18 cellular contexts compared by ENCODE assay signal in the genomic region with DNA sequence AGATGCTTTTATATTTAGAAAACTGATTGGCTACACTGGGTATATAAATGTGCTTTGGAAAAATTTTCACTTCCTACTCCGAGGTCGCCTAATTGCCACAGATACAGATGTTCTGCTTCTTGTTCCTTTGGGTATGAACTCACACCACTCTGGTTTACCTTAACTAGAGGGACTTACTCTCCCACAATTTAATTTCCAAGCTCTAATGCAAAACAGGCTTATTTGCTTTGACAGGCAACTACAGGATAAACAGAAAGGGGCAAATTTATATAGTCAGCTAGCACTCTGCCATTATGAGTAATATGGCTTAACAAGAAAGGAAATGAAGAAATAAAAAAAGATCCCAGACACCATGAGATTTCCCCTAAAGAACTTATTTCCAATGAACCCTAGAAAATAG.
DNase-seq lines count a peak whose midpoint lies in the region; ATAC-seq and TF ChIP-seq lines count a peak whose summit lies in the region.
"Had no signal": no experiment of that assay in that cellular context is flagged by ENCODE, and none has a peak within 500 bp of the region (broad histone marks: within the 10 kb centered on the region; RNA-seq: fewer than 3 reads in every experiment).

No MANE protein-coding gene starts in this region.

- no peak overlapping the region for H2AFZ ChIP-seq in SK-N-SH (ENCODE audit: low read depth)

- no peak overlapping the region for H3K4me2 ChIP-seq in SK-N-SH
- H3K4me2 ChIP-seq: A549, BLaER1 had no signal

- H3K4me1 ChIP-seq in SK-N-SH (ENCODE audit: control insufficient read depth in 1 of 2, insufficient read depth in 2 of 2, low read depth in 1 of 2, low read length in 1 of 2) = peaks cover 0 to 10% of the 10 kb centered on the region in 2 experiments; a peak in 2 of 4 replicates
- no peaks in the 10 kb centered on the region for H3K4me1 ChIP-seq in aorta (ENCODE audit: control insufficient read depth in 1 of 2, insufficient read depth in 2 of 2, low read length in 2 of 2)
- H3K4me1 ChIP-seq: A549, BLaER1 had no signal

- no peaks in the 10 kb centered on the region for H3K79me2 ChIP-seq in SK-N-SH (ENCODE audit: insufficient read depth)

- H4K20me1 ChIP-seq in SK-N-SH (ENCODE audit: insufficient read depth) = no peaks in the 10 kb centered on the region
- H4K20me1 ChIP-seq: BLaER1 had no signal

- peak; percentile 25 for DNase-seq in NOMO-1 treated with DMSO at 0.1 percent for 48 hours (lab: John Stamatoyannopoulos, UW; ENCODE audit: unreplicated experiment)
- no peak for DNase-seq in NOMO-1 treated with dmso at 0.1 percent for 144 hours (lab: John Stamatoyannopoulos, UW; ENCODE audit: unreplicated experiment)
- DNase-seq in SK-N-SH = peak; percentile 44
- peak; percentile 19 for DNase-seq in left kidney (ENCODE audit: low read depth, low spot score)
- DNase-seq in SHP77 treated with DMSO at 0.1 percent for 48 hours (lab: John Stamatoyannopoulos, UW) = no peak
- DNase-seq in NCI-H2107 treated with DMSO at 0.1 percent for 48 hours (lab: John Stamatoyannopoulos, UW; ENCODE audit: unreplicated experiment) = no peak
- DNase-seq in aorta = no peak
- DNase-seq: AML-193; CD4-positive, alpha-beta memory T cell; DMS153; DMS79; GF-D8; H9 had no signal

- H3K36me3 ChIP-seq in SK-N-SH (replicated peaks in 1 of 2; ENCODE audit: control insufficient read depth in 1 of 2, insufficient read depth in 2 of 2, low read length in 1 of 2) (no peaks in the 10 kb centered on the region), aorta (ENCODE audit: control insufficient read depth in 1 of 2, insufficient read depth in 2 of 2, low read length in 1 of 2) (no peaks in the 10 kb centered on the region)
- H3K36me3 ChIP-seq: BLaER1 had no signal

- POLR2A ChIA-PET in SK-N-SH (lab: Yijun Ruan, JAX) = no interaction called here

- no peak overlapping the region for H3K9ac ChIP-seq in SK-N-SH
- H3K9ac ChIP-seq: BLaER1 had no signal

- no peaks in the 10 kb centered on the region for H3F3A ChIP-seq in SK-N-SH (replicated peaks; ENCODE audit: insufficient read depth)

- TF ChIP-seq CTCF in SK-N-SH (IDR thresholded peaks at IDR 0.05) = no peak

- H3K9me2 ChIP-seq in SK-N-SH = no peaks in the 10 kb centered on the region

- CTCF ChIA-PET in SK-N-SH (lab: Yijun Ruan, JAX) = interaction anchor here (1.5 kb wide), 1 partner anchor 19 kb away, joined by 3 read pairs; no protein-coding TSS in a partner anchor

- TF ChIP-seq EP300 in SK-N-SH (IDR thresholded peaks at IDR 0.05; ENCODE audit: borderline replicate concordance in 1 of 2, low read depth in 1 of 2, low read length in 1 of 2) = peak in 1 of 2 experiments; percentile 82; a peak in 2 of 4 replicates

- intact Hi-C loops in aorta (cut with DNase I) = no loop called here

- H3K4me3 ChIP-seq in SK-N-SH (ENCODE audit: low read depth in 2 of 2, low read length in 1 of 2) (no peak overlapping the region), aorta (ENCODE audit: low read length in 2 of 2) (no peak overlapping the region)
- H3K4me3 ChIP-seq: A549, BLaER1 had no signal

- H3K27me3 ChIP-seq in SK-N-SH (ENCODE audit: insufficient read depth) (no peaks in the 10 kb centered on the region), aorta (ENCODE audit: control insufficient read depth in 1 of 2, insufficient read depth in 2 of 2, low read length in 1 of 2) (no peaks in the 10 kb centered on the region)
- H3K27me3 ChIP-seq: BLaER1 had no signal

- H3K27ac ChIP-seq in SK-N-SH (ENCODE audit: low read depth in 2 of 2, low read length in 1 of 2) = peak overlapping the region in 1 of 2 experiments; percentile 82; a peak in 2 of 4 replicates
- no peak overlapping the region for H3K27ac ChIP-seq in aorta (ENCODE audit: low read depth in 1 of 2, low read length in 2 of 2)
- H3K27ac ChIP-seq: 22Rv1, A549, BLaER1 had no signal

- TF ChIP-seq RAD21 in SK-N-SH (IDR thresholded peaks at IDR 0.05; ENCODE audit: low read length) = no peak

- H3K9me3 ChIP-seq in SK-N-SH (no peaks in the 10 kb centered on the region), aorta (ENCODE audit: control insufficient read depth, low read length) (no peaks in the 10 kb centered on the region)
- H3K9me3 ChIP-seq: A549, BLaER1 had no signal

- ATAC-seq in GM19035 (IDR thresholded peaks at IDR 0.05; ENCODE audit: unreplicated experiment) (no peak), aorta (ENCODE audit: low FRiP score) (no peak)
- ATAC-seq: A549, HepG2 had no signal

- 0% methylated on average over 2 of the region's 2 CpGs for WGBS in SK-N-SH (ENCODE audit: low lambda C conversion rate)
- WGBS in aorta, 2 donors = 60 to 72% methylated on average over 2 of the region's 2 CpGs

TF ChIP-seq in SK-N-SH, 30 proteins besides CTCF, POLR2A, EP300 and RAD21:
- TF ChIP-seq NFIC (IDR thresholded peaks at IDR 0.05; ENCODE audit: borderline replicate concordance) (no peak), CHD2 (IDR thresholded peaks at IDR 0.05; ENCODE audit: low read length, partially characterized antibody) (peak; percentile 62), SIN3A (IDR thresholded peaks at IDR 0.05; ENCODE audit: borderline replicate concordance, low read depth, low read length) (no peak), GATA2 (CRISPR knock-in tag; IDR thresholded peaks at IDR 0.05) (peak; percentile 57), TCF12 (IDR thresholded peaks at IDR 0.05) (peak; percentile 26; the same call in 1 of the 2 replicates), FOXJ3 (CRISPR knock-in tag; IDR thresholded peaks at IDR 0.05) (0 out of 2 replicates have a peak, but pooled peaks have one; percentile 62), RCOR1 (IDR thresholded peaks at IDR 0.05; ENCODE audit: low read length) (peak; percentile 62; the same call in 1 of the 2 replicates), MEF2A (IDR thresholded peaks at IDR 0.05; ENCODE audit: borderline replicate concordance, low read depth) (no peak), POLR2AphosphoS5 (IDR thresholded peaks at IDR 0.05; ENCODE audit: low read depth, low read length) (peak; percentile 21; the same call in 1 of the 2 replicates)

Comparison
In these comparisons a context has a peak if more than half of its experiments do, and no peak if none do; other contexts are left out.
1. DNase-seq: peak in NOMO-1 treated with DMSO at 0.1 percent for 48 hours (single experiment), SK-N-SH (single experiment) and left kidney (single experiment); none in NOMO-1 treated with dmso at 0.1 percent for 144 hours (single experiment), SHP77 treated with DMSO at 0.1 percent for 48 hours (single experiment), NCI-H2107 treated with DMSO at 0.1 percent for 48 hours (single experiment) and aorta (0 of 2).